In the genomic region with DNA sequence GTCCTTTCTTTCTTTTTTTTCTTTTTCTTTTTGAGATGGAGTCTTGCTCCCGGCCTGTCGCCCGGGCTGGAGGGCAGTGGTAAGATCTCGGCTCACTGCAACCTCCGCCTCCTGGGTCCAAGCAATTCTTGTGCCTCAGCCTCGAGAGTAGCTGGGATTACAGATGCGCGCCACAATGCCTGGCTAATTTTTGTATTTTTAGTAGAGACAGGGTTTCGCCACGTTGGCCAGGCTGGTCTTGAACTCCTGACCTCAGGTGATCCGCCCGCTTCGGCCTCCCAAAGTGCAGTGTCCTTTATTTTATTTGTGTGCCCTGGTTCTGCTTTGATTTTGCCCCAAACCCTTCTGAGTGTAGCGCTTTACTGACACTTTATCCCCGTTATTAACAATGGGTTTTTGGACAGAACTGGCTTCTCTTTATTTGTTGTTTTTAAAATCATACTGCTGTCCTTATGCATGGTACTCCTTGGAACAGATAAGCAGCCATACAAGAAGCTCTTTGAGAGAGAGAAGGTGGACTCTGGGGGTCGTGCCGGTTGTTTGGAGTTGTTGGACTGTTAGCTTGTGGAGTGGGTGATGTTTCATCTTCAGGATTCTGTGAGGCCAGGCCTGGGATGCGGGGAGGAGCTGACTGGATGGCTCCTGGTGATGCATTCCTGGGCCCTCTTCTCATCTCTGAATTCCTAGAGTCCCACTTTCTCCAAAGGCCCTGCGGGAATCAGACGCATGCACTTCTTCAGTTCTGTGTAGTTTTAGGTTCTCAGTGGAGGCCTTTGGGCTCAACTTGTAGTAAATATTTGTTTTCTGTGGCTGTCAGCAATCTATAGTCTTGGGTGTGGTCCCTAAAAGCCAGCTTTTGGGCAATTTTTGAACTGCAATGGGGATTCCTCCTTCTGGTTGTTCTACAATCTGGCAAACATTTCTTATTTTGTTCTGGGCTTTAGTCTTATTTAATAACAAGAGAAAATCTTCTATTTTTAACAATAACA, we compare ENCODE assay signal across 12 cellular contexts. TPM values are rescaled to one million over a fixed set of nuclear protein-coding genes. Genes with fewer than 3 reads are reported as not detected.
DNase-seq lines count a peak whose midpoint lies in the region; ATAC-seq, FAIRE-seq and TF ChIP-seq lines count a peak whose summit lies in the region.
"Had no signal": no experiment of that assay in that cellular context is flagged by ENCODE, and none has a peak within 500 bp of the region (broad histone marks: within the 10 kb centered on the region; RNA-seq: fewer than 3 reads in every experiment).

No MANE protein-coding gene starts in this region.

- no peaks in the 10 kb centered on the region for H3K27me3 ChIP-seq in BLaER1
- H3K27me3 ChIP-seq in iPS-18a (ENCODE audit: control insufficient read depth, insufficient read depth, low read length), result no peaks in the 10 kb centered on the region
- H3K27me3 ChIP-seq: thyroid gland had no signal

- no peak for ATAC-seq in GM19452 (IDR thresholded peaks at IDR 0.05; ENCODE audit: unreplicated experiment)

- DNase-seq in T-helper 2 cell treated with Interferon-gamma antibody and Interleukin-4, amounts not matched to agents 5 μg/mL and 100 μg/mL, for 36 hours (ENCODE audit: low spot score), result no peak
- DNase-seq in AG20443 (ENCODE audit: low spot score), result no peak
- no peak for DNase-seq in NCI-H146 treated with DMSO at 0.1 percent for 48 hours (lab: John Stamatoyannopoulos, UW; ENCODE audit: unreplicated experiment)
- no peak for DNase-seq in frontal cortex (ENCODE audit: low spot score in 2 of 2)
- DNase-seq: SHP77; stimulated activated CD4-positive, alpha-beta T cell treated with anti-CD3 and anti-CD28 coated beads, Interleukin-1b, Interleukin-23, amount 100 ng/mL, for 48 hours; thyroid gland had no signal

- H3K9ac ChIP-seq in BLaER1 (peak overlapping the region; percentile 90), iPS-18a (ENCODE audit: low read length) (no peak overlapping the region)

- peaks cover 79% of the 10 kb centered on the region for H3K4me1 ChIP-seq in BLaER1
- peaks cover 9% of the 10 kb centered on the region for H3K4me1 ChIP-seq in iPS-18a (ENCODE audit: control insufficient read depth, low read depth, low read length)

- H3K4me1 Mint-ChIP-seq in T-helper 2 cell treated with Interferon-gamma antibody and Interleukin-4, amounts not matched to agents 5 μg/mL and 100 μg/mL, for 36 hours (ENCODE audit: low read depth), result peaks cover 66% of the 10 kb centered on the region

- H3K4me3 Mint-ChIP-seq in T-helper 2 cell treated with Interferon-gamma antibody and Interleukin-4, amounts not matched to agents 5 μg/mL and 100 μg/mL, for 36 hours, result peak overlapping the region; percentile 100

- H3K4me3 ChIP-seq in BLaER1 (peak overlapping the region; percentile 76), GM12875 (ENCODE audit: low read depth, low read length) (peak overlapping the region; percentile 62), iPS-18a (ENCODE audit: low read length) (peak overlapping the region; percentile 16)
- H3K4me3 ChIP-seq: coronary artery, thyroid gland had no signal

- FAIRE-seq in frontal cortex (lab: Jason Lieb, UNC), result no peak

- H3K9me3 ChIP-seq in BLaER1, result no peaks in the 10 kb centered on the region
- H3K9me3 ChIP-seq in iPS-18a (ENCODE audit: control insufficient read depth, low read depth, low read length), result no peaks in the 10 kb centered on the region
- H3K9me3 ChIP-seq: thyroid gland had no signal

- peaks cover 16% of the 10 kb centered on the region; the same call in 1 of the 2 replicates for H3K36me3 ChIP-seq in BLaER1
- H3K36me3 ChIP-seq in iPS-18a (ENCODE audit: control insufficient read depth, low read depth, low read length), result no peaks in the 10 kb centered on the region
- H3K36me3 ChIP-seq: thyroid gland had no signal

- H3K27ac Mint-ChIP-seq in T-helper 2 cell treated with Interferon-gamma antibody and Interleukin-4, amounts not matched to agents 5 μg/mL and 100 μg/mL, for 36 hours, result peak overlapping the region; percentile 78

- H3K9me3 Mint-ChIP-seq in T-helper 2 cell treated with Interferon-gamma antibody and Interleukin-4, amounts not matched to agents 5 μg/mL and 100 μg/mL, for 36 hours, result no peaks in the 10 kb centered on the region

- H3K4me2 ChIP-seq in BLaER1, result peak overlapping the region; percentile 91

- H4K20me1 ChIP-seq in BLaER1, result peaks cover 14% of the 10 kb centered on the region

- no peak for TF ChIP-seq CTCF in GM12875 (IDR thresholded peaks at IDR 0.05; ENCODE audit: borderline replicate concordance, insufficient read depth, low read depth, low read length)

- peaks cover 43% of the 10 kb centered on the region for H3K36me3 Mint-ChIP-seq in T-helper 2 cell treated with Interferon-gamma antibody and Interleukin-4, amounts not matched to agents 5 μg/mL and 100 μg/mL, for 36 hours (ENCODE audit: low read depth)

- no peaks in the 10 kb centered on the region for H3K27me3 Mint-ChIP-seq in T-helper 2 cell treated with Interferon-gamma antibody and Interleukin-4, amounts not matched to agents 5 μg/mL and 100 μg/mL, for 36 hours (ENCODE audit: low read depth)

- H3K27ac ChIP-seq in BLaER1 (peak overlapping the region; percentile 86), iPS-18a (ENCODE audit: low read length) (no peak overlapping the region)

RNA-seq across cellular contexts. Expression of gene PTTG1, which starts 47.8 kb away (rescaled TPM):
- total RNA-seq in frontal cortex, result 12.6 TPM

RNA-seq across cellular contexts. Expression of gene SLU7, which starts 50.6 kb away (rescaled TPM):
- 56.3 TPM for total RNA-seq in frontal cortex

Comparison
In these comparisons a context has a peak if more than half of its experiments do, and no peak if none do; other contexts are left out.
1. H3K4me3 ChIP-seq: peak in every context shown above with its lines; median percentile 76 in BLaER1; 62 in GM12875; 16 in iPS-18a.